31 cellular contexts compared by ENCODE assay signal in genomic region chr17:8904201-8904600, GRCh38. TPM values are rescaled to one million over a fixed set of nuclear protein-coding genes. Genes with fewer than 3 reads are reported as not detected.
DNase-seq lines count a peak whose midpoint lies in the region; ATAC-seq, FAIRE-seq and TF ChIP-seq lines count a peak whose summit lies in the region.
"Had no signal": no experiment of that assay in that cellular context is flagged by ENCODE, and none has a peak within 500 bp of the region (broad histone marks: within the 10 kb centered on the region; RNA-seq: fewer than 3 reads in every experiment).

No MANE protein-coding gene starts in this region.

- H3K4me3 Mint-ChIP-seq in central memory CD8-positive, alpha-beta T cell = no peak overlapping the region
- H3K4me3 Mint-ChIP-seq in natural killer cell treated with Interleukin-12 subunit alpha and Interleukin-12 subunit beta and Interleukin-15 and Interleukin-18, amount 100 ng/mL, for 72 hours = no peak overlapping the region
- H3K4me3 Mint-ChIP-seq: activated CD4-positive, alpha-beta memory T cell treated with anti-CD3 and anti-CD28 coated beads, Interleukin-2, amount 10 ng/mL, durations not matched to agents 7 days and 5 days; activated naive CD4-positive, alpha-beta T cell treated with anti-CD3 and anti-CD28 coated beads for 36 hours; CD4-positive, alpha-beta T cell; neural crest cell; stimulated activated naive CD8-positive, alpha-beta T cell treated with anti-CD3 and anti-CD28 coated beads, Interleukin-15, Interleukin-2, amounts not matched to agents 100 ng/mL and 50 ng/mL, for 24 hours had no signal

- TF ChIP-seq EP300 in transverse colon (IDR thresholded peaks at IDR 0.05; ENCODE audit: low read depth) = no peak

- in situ Hi-C loops in transverse colon (cut with MboI; ENCODE audit: low pct_ligation_motif_present in 1 of 4, low pct_unique_long_range_greater_than_20kb in 1 of 4, low sequenced_read_pairs in 3 of 4) = no loop called here

- H3K4me1 Mint-ChIP-seq in central memory CD8-positive, alpha-beta T cell = peaks cover 58% of the 10 kb centered on the region
- peaks cover 38 to 46% of the 10 kb centered on the region in 2 donors for H3K4me1 Mint-ChIP-seq in natural killer cell treated with Interleukin-12 subunit alpha and Interleukin-12 subunit beta and Interleukin-15 and Interleukin-18, amount 100 ng/mL, for 72 hours (ENCODE audit: low read depth in 2 of 2)

- no peak for TF ChIP-seq CTCF in transverse colon (IDR thresholded peaks at IDR 0.05)

- H3K27ac Mint-ChIP-seq in central memory CD8-positive, alpha-beta T cell (ENCODE audit: low read depth) = peak overlapping the region; percentile 80
- peak overlapping the region; percentile 84 to 94 for H3K27ac Mint-ChIP-seq in natural killer cell treated with Interleukin-12 subunit alpha and Interleukin-12 subunit beta and Interleukin-15 and Interleukin-18, amount 100 ng/mL, for 72 hours
- H3K27ac Mint-ChIP-seq: activated naive CD4-positive, alpha-beta T cell treated with anti-CD3 and anti-CD28 coated beads for 36 hours; stimulated activated naive CD8-positive, alpha-beta T cell treated with anti-CD3 and anti-CD28 coated beads, Interleukin-15, Interleukin-2, amounts not matched to agents 100 ng/mL and 50 ng/mL, for 24 hours had no signal

- H3K27ac ChIP-seq in transverse colon = no peak overlapping the region
- H3K27ac ChIP-seq: 22Rv1, colonic mucosa, foreskin keratinocyte, heart left ventricle, lower lobe of right lung, Peyer's patch, sigmoid colon had no signal

- no peaks in the 10 kb centered on the region for H3K9me3 ChIP-seq in transverse colon
- H3K9me3 ChIP-seq: colonic mucosa, heart left ventricle, lower lobe of right lung, mucosa of descending colon, Peyer's patch, sigmoid colon had no signal

- 61% methylated on average over 2 of the region's 2 CpGs; no CpG with 5 or more reads in 1 of the 2 donors for WGBS in transverse colon (ENCODE audit: low coverage in 1 of 2), 2 donors

- DNase-seq in activated CD4-positive, CD25-positive, alpha-beta regulatory T cell treated with anti-CD3 and anti-CD28 coated beads, Interleukin-2, amount 50 U/mL, for 72 hours = peak; percentile 12
- DNase-seq in activated CD4-positive, CD25-positive, alpha-beta regulatory T cell (lab: John Stamatoyannopoulos, UW) = no peak
- DNase-seq in GM12891 (ENCODE audit: insufficient read length, low spot score) (no peak), C1 segment of cervical spinal cord (lab: John Stamatoyannopoulos, UW) (no peak), transverse colon (no peak)
- DNase-seq in central memory CD8-positive, alpha-beta T cell (ENCODE audit: low spot score in 2 of 2) = no peak
- DNase-seq in natural killer cell treated with Interleukin-12 subunit alpha and Interleukin-12 subunit beta and Interleukin-15 and Interleukin-18, amount 100 ng/mL, for 72 hours (ENCODE audit: low spot score) = peak; percentile 44
- DNase-seq: activated CD4-positive, alpha-beta memory T cell treated with anti-CD3 and anti-CD28 coated beads, Interleukin-2, amount 10 ng/mL, durations not matched to agents 7 days and 5 days; activated naive CD4-positive, alpha-beta T cell treated with anti-CD3 and anti-CD28 coated beads for 36 hours; anterior cingulate cortex; CD4-positive, alpha-beta T cell; colonic mucosa; DMS 273 treated with DMSO at 0.1 percent for 48 hours; foreskin keratinocyte; heart left ventricle; IMR-90; lower lobe of right lung; mucosa of descending colon; NCI-H187; NCI-H2227 treated with DMSO at 0.1 percent for 48 hours; sigmoid colon; SW 1271 had no signal

- no peak for ATAC-seq in central memory CD8-positive, alpha-beta T cell (replicated peaks; ENCODE audit: extremely low read depth, poor library complexity, severe bottlenecking)
- ATAC-seq in natural killer cell treated with Interleukin-12 subunit alpha and Interleukin-12 subunit beta and Interleukin-15 and Interleukin-18, amount 100 ng/mL, for 72 hours = no peak
- no peak for ATAC-seq in HG03571 (IDR thresholded peaks at IDR 0.05; ENCODE audit: unreplicated experiment)
- ATAC-seq: esophagus mucosa, foreskin keratinocyte, heart left ventricle, lower lobe of right lung, mucosa of descending colon had no signal

- no peaks in the 10 kb centered on the region for H3K4me1 ChIP-seq in transverse colon
- H3K4me1 ChIP-seq: colonic mucosa, foreskin keratinocyte, sigmoid colon had no signal

- no peak overlapping the region for H3K4me3 ChIP-seq in transverse colon
- H3K4me3 ChIP-seq: colonic mucosa, heart left ventricle, lower lobe of right lung, mucosa of descending colon, Peyer's patch, sigmoid colon had no signal

- peak; percentile 85 for FAIRE-seq in GM12891 (lab: Jason Lieb, UNC)
- FAIRE-seq: H54 had no signal

- TF ChIP-seq POLR2A in GM12891 (IDR thresholded peaks at IDR 0.05; ENCODE audit: low read depth, low read length) = no peak; the same call in 1 of the 2 replicates
- TF ChIP-seq POLR2A in transverse colon (IDR thresholded peaks at IDR 0.05) = no peak

- peaks cover 73% of the 10 kb centered on the region for H3K36me3 Mint-ChIP-seq in central memory CD8-positive, alpha-beta T cell (ENCODE audit: insufficient read depth)
- peaks cover 39% of the 10 kb centered on the region for H3K36me3 Mint-ChIP-seq in natural killer cell treated with Interleukin-12 subunit alpha and Interleukin-12 subunit beta and Interleukin-15 and Interleukin-18, amount 100 ng/mL, for 72 hours

- H3K36me3 ChIP-seq in transverse colon = no peaks in the 10 kb centered on the region
- H3K36me3 ChIP-seq: colonic mucosa, Peyer's patch, sigmoid colon had no signal

- H3K27me3 ChIP-seq in transverse colon = no peaks in the 10 kb centered on the region
- H3K27me3 ChIP-seq: colonic mucosa, foreskin keratinocyte, Peyer's patch had no signal

- H3K9me3 Mint-ChIP-seq in central memory CD8-positive, alpha-beta T cell = no peaks in the 10 kb centered on the region
- H3K9me3 Mint-ChIP-seq in natural killer cell treated with Interleukin-12 subunit alpha and Interleukin-12 subunit beta and Interleukin-15 and Interleukin-18, amount 100 ng/mL, for 72 hours = no peaks in the 10 kb centered on the region
- H3K9me3 Mint-ChIP-seq: activated CD4-positive, alpha-beta memory T cell treated with anti-CD3 and anti-CD28 coated beads, Interleukin-2, amount 10 ng/mL, durations not matched to agents 7 days and 5 days; activated naive CD4-positive, alpha-beta T cell treated with anti-CD3 and anti-CD28 coated beads for 36 hours; CD4-positive, alpha-beta T cell; neural crest cell; stimulated activated naive CD8-positive, alpha-beta T cell treated with anti-CD3 and anti-CD28 coated beads, Interleukin-15, Interleukin-2, amounts not matched to agents 100 ng/mL and 50 ng/mL, for 24 hours had no signal

- intact Hi-C loops in transverse colon (cut with DNase I; ENCODE audit: low total_unique reads) = no loop called here

- no peaks in the 10 kb centered on the region for H3K27me3 Mint-ChIP-seq in central memory CD8-positive, alpha-beta T cell
- H3K27me3 Mint-ChIP-seq in natural killer cell treated with Interleukin-12 subunit alpha and Interleukin-12 subunit beta and Interleukin-15 and Interleukin-18, amount 100 ng/mL, for 72 hours = no peaks in the 10 kb centered on the region
- H3K27me3 Mint-ChIP-seq: activated CD4-positive, alpha-beta memory T cell treated with anti-CD3 and anti-CD28 coated beads, Interleukin-2, amount 10 ng/mL, durations not matched to agents 7 days and 5 days; CD4-positive, alpha-beta T cell; stimulated activated naive CD8-positive, alpha-beta T cell treated with anti-CD3 and anti-CD28 coated beads, Interleukin-15, Interleukin-2, amounts not matched to agents 100 ng/mL and 50 ng/mL, for 24 hours had no signal

TF ChIP-seq in GM12891, 5 proteins besides CTCF, POLR2A, EP300 and RAD21:
- no peak for TF ChIP-seq TAF1 (IDR thresholded peaks at IDR 0.05; ENCODE audit: low read depth, low read length)
- no peak for TF ChIP-seq POLR2AphosphoS5 (IDR thresholded peaks at IDR 0.05; ENCODE audit: low read depth, low read length)
- TF ChIP-seq POU2F2 (IDR thresholded peaks at IDR 0.05; ENCODE audit: low read depth, low read length) = no peak
- no peak for TF ChIP-seq PAX5 (IDR thresholded peaks at IDR 0.05; ENCODE audit: insufficient read depth, low read length, severe bottlenecking)
- TF ChIP-seq SPI1 (IDR thresholded peaks at IDR 0.05; ENCODE audit: low read depth, low read length) = no peak

RNA-seq across cellular contexts. Expression of gene PIK3R6, which starts 36.7 kb away (rescaled TPM):
- 115 TPM for polyA plus RNA-seq in GM12891 (2012; ENCODE audit: low read depth, missing spikeins)
- total RNA-seq in natural killer cell treated with Interleukin-12 subunit alpha and Interleukin-12 subunit beta and Interleukin-15 and Interleukin-18, amount 100 ng/mL, for 72 hours = 1 to 10 TPM in 1 of 2 donors, under 1 TPM in 1; 0.81 to 6.2 TPM
- 1 to 10 TPM in 1 of 4 donors, under 1 TPM in 1, not detected in 2; 0.55 to 1.4 TPM for total RNA-seq in transverse colon
- total RNA-seq: bronchial epithelial cell, foreskin keratinocyte, IMR-90, kidney epithelial cell, neural crest cell had no signal
- polyA plus RNA-seq: foreskin keratinocyte, IMR-90 had no signal

Comparison
In these comparisons a context has a peak if more than half of its experiments do, and no peak if none do; other contexts are left out.
1. DNase-seq: peak in activated CD4-positive, CD25-positive, alpha-beta regulatory T cell treated with anti-CD3 and anti-CD28 coated beads, Interleukin-2, amount 50 U/mL, for 72 hours (single experiment) and natural killer cell treated with Interleukin-12 subunit alpha and Interleukin-12 subunit beta and Interleukin-15 and Interleukin-18, amount 100 ng/mL, for 72 hours (single experiment); none in activated CD4-positive, CD25-positive, alpha-beta regulatory T cell (0 of 4), GM12891 (single experiment), central memory CD8-positive, alpha-beta T cell (0 of 2), C1 segment of cervical spinal cord (0 of 14) and transverse colon (single experiment).